In genomic region chr1:28247603-28248272, GRCh38 we compare ENCODE assay signal across 8 cellular contexts. TPM values are rescaled to one million over a fixed set of nuclear protein-coding genes. Genes with fewer than 3 reads are reported as not detected.
A peak's percentile ranks its signal among the peaks of the same experiment; 100 is the strongest.
DNase-seq lines count a peak whose midpoint lies in the region; ATAC-seq, FAIRE-seq and TF ChIP-seq lines count a peak whose summit lies in the region.

No MANE protein-coding gene starts in this region.

- H3K36me3 ChIP-seq in Caco-2 (ENCODE audit: control insufficient read depth, insufficient read depth, low read length): no peaks in the 10 kb centered on the region
- no peaks in the 10 kb centered on the region for H3K36me3 ChIP-seq in H1 (ENCODE audit: control insufficient read depth in 2 of 4, insufficient read depth in 4 of 4, low read length in 3 of 4)

- H4K91ac ChIP-seq in H1 (replicated peaks; ENCODE audit: insufficient read length, low read length): no peak overlapping the region

- no peaks in the 10 kb centered on the region for H4K20me1 ChIP-seq in H1 (replicated peaks in 1 of 2; ENCODE audit: control insufficient read depth in 1 of 2, insufficient read depth in 2 of 2, low read length in 2 of 2)

- H2BK120ac ChIP-seq in H1 (replicated peaks; ENCODE audit: low read depth, low read length): peak overlapping the region; percentile 34

- H3K9me3 Mint-ChIP-seq in Caco-2 (ENCODE audit: unreplicated experiment) (no peaks in the 10 kb centered on the region), osteocyte (ENCODE audit: unreplicated experiment) (no peaks in the 10 kb centered on the region)

- no peaks in the 10 kb centered on the region for H3K79me2 ChIP-seq in H1 (ENCODE audit: control insufficient read depth in 1 of 2, insufficient read depth in 2 of 2, low read length in 2 of 2)

- H3K36me3 Mint-ChIP-seq in Caco-2 (ENCODE audit: insufficient read depth, unreplicated experiment) (peaks cover 6% of the 10 kb centered on the region), osteocyte (ENCODE audit: unreplicated experiment) (no peaks in the 10 kb centered on the region)

- H2AFZ ChIP-seq in H1 (ENCODE audit: low read length): peak overlapping the region; percentile 93

- CTCF ChIA-PET in Caco-2 (lab: Charles Lee) (interaction anchor here (0.5 to 2.0 kb wide), 12 partner anchors 10 to 355 kb away, joined by 3 to 21 read pairs (median 5); partner anchors contain the start of genes ATP5IF1, MED18 and SESN2), H1 (lab: Charles Lee; ENCODE audit: partially characterized antibody) (interaction anchor here (0.7 to 5.0 kb wide), 27 partner anchors 11 to 1133 kb away, joined by 3 to 61 read pairs (median 6); partner anchors contain the start of genes ATP5IF1, MED18 and SESN2)

- H3K9ac ChIP-seq in H1 (replicated peaks in 1 of 4; ENCODE audit: extremely low read depth in 1 of 4, low read depth in 3 of 4, low read length in 3 of 4): no peak overlapping the region

- H3K9me3 ChIP-seq in Caco-2: no peaks in the 10 kb centered on the region
- H3K9me3 ChIP-seq in H1 (ENCODE audit: insufficient read depth in 2 of 2, low read depth in 1 of 2, low read length in 1 of 2): no peaks in the 10 kb centered on the region

- H3K27ac ChIP-seq in H1 (ENCODE audit: low read depth, low read length): peak overlapping the region; percentile 18; the same call in 1 of the 2 replicates

- DNase-seq in Caco-2 (no peak), OCI-M2 (lab: John Stamatoyannopoulos, UW; ENCODE audit: unreplicated experiment) (peak; percentile 71), H1 (ENCODE audit: low read depth in 1 of 2, low spot score in 2 of 2) (no peak), osteocyte (ENCODE audit: extremely low spot score, unreplicated experiment) (no peak), head of caudate nucleus (no peak), AG20443 (ENCODE audit: low spot score) (no peak)

- no peak overlapping the region for H3K14ac ChIP-seq in H1 (ENCODE audit: insufficient read length)

- FAIRE-seq in H1 (lab: Jason Lieb, UNC): no peak

- H3K4me3 Mint-ChIP-seq in Caco-2 (ENCODE audit: unreplicated experiment) (peak overlapping the region; percentile 73), osteocyte (ENCODE audit: unreplicated experiment) (peak overlapping the region; percentile 62)

- 0 out of 2 replicates have a peak overlapping the region, but pooled peaks have one; percentile 31 for H4K8ac ChIP-seq in H1 (ENCODE audit: extremely low read depth, insufficient read depth, low read length)

- peak overlapping the region; percentile 24; the same call in 1 of the 2 replicates for H3K18ac ChIP-seq in H1 (ENCODE audit: extremely low read depth, low read length)

- no peak overlapping the region for H3K56ac ChIP-seq in H1 (replicated peaks; ENCODE audit: insufficient read length, low read depth, low read length)

- intact Hi-C loops in Caco-2 (cut with micrococcal nuclease; ENCODE audit: unreplicated experiment): loop anchor here (1.0 to 5.0 kb wide), 2 partner anchors 121 to 265 kb away; no protein-coding TSS in a partner anchor
- intact Hi-C loops in head of caudate nucleus (cut with DNase I): loop anchor here (5.0 kb wide), 2 partner anchors 80 to 260 kb away; partner anchors contain the start of genes MED18 and RCC1

- H3K4me1 Mint-ChIP-seq in Caco-2 (ENCODE audit: low read depth, unreplicated experiment) (peaks cover 39% of the 10 kb centered on the region), osteocyte (ENCODE audit: unreplicated experiment) (peaks cover 28% of the 10 kb centered on the region)

- 82% methylated on average over 11 of the region's 11 CpGs; no CpG with 5 or more reads in 1 of the 2 experiments for WGBS in H1 (ENCODE audit: extremely low coverage in 1 of 2, insufficient coverage in 1 of 2, insufficient read length in 1 of 2, insufficient replicate concordance in 2 of 2, low coverage in 1 of 2, low lambda C conversion rate in 2 of 2, missing lambda C conversion rate in 1 of 2), 2 experiments

- BruUV-seq in Caco-2 (replicated peaks; lab: Mats Ljungman, UMichigan): no TSS peak

- H3K4me1 ChIP-seq in Caco-2 (peaks cover 11% of the 10 kb centered on the region), H1 (replicated peaks in 1 of 4; ENCODE audit: control insufficient read depth in 3 of 4, insufficient read depth in 4 of 4, low read length in 3 of 4) (peaks cover 6 to 19% (median 10%) of the 10 kb centered on the region in 4 experiments; a peak in 6 of 7 replicates)

- no peak overlapping the region for H2BK15ac ChIP-seq in H1 (ENCODE audit: low read length)

- POLR2A ChIA-PET in Caco-2 (lab: Charles Lee): interaction anchor here (2.0 kb wide), 1 partner anchor 12 kb away, joined by 9 read pairs; the partner anchor contains the start of gene ATP5IF1
- POLR2A ChIA-PET in H1 (lab: Charles Lee; ENCODE audit: partially characterized antibody): interaction anchor here (0.9 to 12.3 kb wide), 16 partner anchors 12 to 334 kb away, joined by 3 to 296 read pairs (median 8); partner anchors contain the start of genes ATP5IF1, EYA3, MED18 and PHACTR4

- H3K27me3 ChIP-seq in Caco-2 (replicated peaks; ENCODE audit: control insufficient read depth, insufficient read depth, low read length): no peaks in the 10 kb centered on the region
- H3K27me3 ChIP-seq in H1 (replicated peaks in 1 of 4; ENCODE audit: control insufficient read depth in 3 of 4, extremely low read depth in 1 of 4, insufficient read depth in 3 of 4, low read length in 3 of 4): no peaks in the 10 kb centered on the region

- H3K4ac ChIP-seq in H1 (replicated peaks; ENCODE audit: insufficient read length, low read depth, low read length): no peak overlapping the region

- H3K4me2 ChIP-seq in H1 (ENCODE audit: insufficient read depth in 1 of 2, low read depth in 2 of 2, low read length in 2 of 2): peak overlapping the region; percentile 49 to 54

- no peak for ATAC-seq in HG02588 (IDR thresholded peaks at IDR 0.05; ENCODE audit: unreplicated experiment)
- ATAC-seq in GM18520 (IDR thresholded peaks at IDR 0.05; ENCODE audit: unreplicated experiment): no peak

- H3K4me3 ChIP-seq in Caco-2 (ENCODE audit: low read depth, low read length) (no peak overlapping the region), H1 (ENCODE audit: extremely low read depth in 1 of 4, insufficient read depth in 2 of 4, low read depth in 3 of 4, low read length in 4 of 4) (peak overlapping the region in 3 of 4 experiments; percentile 17 to 47 (median 32); a peak in 4 of 8 replicates)

- no peak for TF ChIP-seq POLR2A in H1 (IDR thresholded peaks at IDR 0.05; ENCODE audit: control extremely low read depth in 1 of 2, low read depth in 2 of 2, low read length in 2 of 2)

- H2BK20ac ChIP-seq in H1 (ENCODE audit: low read length): peak overlapping the region; percentile 64; the same call in 1 of the 2 replicates

- H2AK5ac ChIP-seq in H1 (ENCODE audit: low read depth, low read length): no peak overlapping the region

- no peaks in the 10 kb centered on the region for H3K23me2 ChIP-seq in H1 (ENCODE audit: low read depth, low read length)

- H3K27me3 Mint-ChIP-seq in Caco-2 (ENCODE audit: insufficient read depth, unreplicated experiment): no peaks in the 10 kb centered on the region
- no peaks in the 10 kb centered on the region for H3K27me3 Mint-ChIP-seq in osteocyte (ENCODE audit: unreplicated experiment)

- no peak overlapping the region for H4K5ac ChIP-seq in H1 (ENCODE audit: insufficient read length, low read depth, low read length)

- H2BK12ac ChIP-seq in H1 (ENCODE audit: low read depth, low read length): peak overlapping the region; percentile 85; the same call in 1 of the 2 replicates

- no peak for TF ChIP-seq EP300 in H1 (IDR thresholded peaks at IDR 0.05; ENCODE audit: borderline replicate concordance in 1 of 2, low read depth in 2 of 2, low read length in 2 of 2)

- no peak overlapping the region for H3K23ac ChIP-seq in H1 (ENCODE audit: insufficient read length)

- TF ChIP-seq CTCF in Caco-2 (IDR thresholded peaks at IDR 0.05; ENCODE audit: insufficient read depth in 1 of 2, low read depth in 1 of 2, low read length in 1 of 2, severe bottlenecking in 1 of 2, unreplicated experiment in 1 of 2) (no peak), H1 (IDR thresholded peaks at IDR 0.05; ENCODE audit: control extremely low read depth in 1 of 3, insufficient read depth in 1 of 3, low read depth in 1 of 3, low read length in 3 of 3) (no peak), osteocyte (IDR thresholded peaks at IDR 0.05) (no peak)

- 0 out of 2 replicates have a peak overlapping the region, but pooled peaks have one; percentile 57 for H2BK5ac ChIP-seq in H1 (ENCODE audit: low read depth, low read length)

- H3K27ac Mint-ChIP-seq in Caco-2 (ENCODE audit: unreplicated experiment) (peak overlapping the region; percentile 98), osteocyte (ENCODE audit: unreplicated experiment) (peak overlapping the region; percentile 78)

- no peaks in the 10 kb centered on the region for H3K79me1 ChIP-seq in H1 (ENCODE audit: low read depth, low read length)

- TF ChIP-seq RAD21 in H1 (IDR thresholded peaks at IDR 0.05 in 1 of 2, conservative IDR thresholded peaks at IDR 0.05 in 1 of 2; ENCODE audit: low read depth in 2 of 2, low read length in 2 of 2): no peak

RNA-seq across cellular contexts. Expression of gene SESN2, which starts 11.6 kb away (rescaled TPM):
- total RNA-seq in Caco-2 (2022): 33.2 and 34.5 TPM in 2 replicates
- total RNA-seq in H1 (2021; fragmentation: NEBNext Ultra II Directional; extraction: Animal tissue kit (Norgen Biotek cat#: 25700)): 22.6 and 25.1 TPM in 2 replicates
- polyA plus RNA-seq in H1 (2011; rRNA removed): 33.0 and 54.4 TPM in 2 replicates
- polyA plus RNA-seq in H1 (2011; cell fraction: cytosol; rRNA removed): 37.0 TPM
- polyA plus RNA-seq in H1 (2011; cell fraction: nucleus; rRNA removed): 57.7 TPM
- polyA plus RNA-seq in H1 (2012, experiment 1 of 2): 21.4 to 30.0 TPM (median 25.6 TPM) in 4 replicates
- polyA plus RNA-seq in H1 (2012, experiment 2 of 2): 37.1 TPM
- 20.7 TPM for polyA plus RNA-seq in H1 (2013, experiment 1 of 2)
- 19.6 TPM for polyA plus RNA-seq in H1 (2013, experiment 2 of 2)
- 35.6 and 41.8 TPM in 2 replicates for polyA minus RNA-seq in H1 (2011; rRNA and poly(A)+ RNA removed)
- polyA minus RNA-seq in H1 (2011; cell fraction: cytosol; rRNA and poly(A)+ RNA removed): 33.8 TPM
- 23.1 TPM for polyA minus RNA-seq in H1 (2011; cell fraction: nucleus; rRNA and poly(A)+ RNA removed)
- 31.8 and 32.1 TPM in 2 replicates for total RNA-seq in osteocyte

RNA-seq across cellular contexts. Expression of gene ATP5IF1, which starts 11.8 kb away (rescaled TPM):
- total RNA-seq in Caco-2 (2022) (126 and 130 TPM in 2 replicates), osteocyte (112 and 113 TPM in 2 replicates)
- total RNA-seq in H1 (2021; fragmentation: NEBNext Ultra II Directional; extraction: Animal tissue kit (Norgen Biotek cat#: 25700)): 198 and 202 TPM in 2 replicates
- polyA plus RNA-seq in H1 (2011; rRNA removed): 242 and 292 TPM in 2 replicates
- 541 TPM for polyA plus RNA-seq in H1 (2011; cell fraction: cytosol; rRNA removed)
- polyA plus RNA-seq in H1 (2011; cell fraction: nucleus; rRNA removed): 149 TPM
- polyA plus RNA-seq in H1 (2012, experiment 1 of 2): 353 to 427 TPM (median 404 TPM) in 4 replicates
- polyA plus RNA-seq in H1 (2012, experiment 2 of 2): 148 TPM
- polyA plus RNA-seq in H1 (2013, experiment 1 of 2): 547 TPM
- polyA plus RNA-seq in H1 (2013, experiment 2 of 2): 580 TPM
- 16.3 and 22.7 TPM in 2 replicates for polyA minus RNA-seq in H1 (2011; rRNA and poly(A)+ RNA removed)
- polyA minus RNA-seq in H1 (2011; cell fraction: cytosol; rRNA and poly(A)+ RNA removed): 88.7 TPM
- 56.0 TPM for polyA minus RNA-seq in H1 (2011; cell fraction: nucleus; rRNA and poly(A)+ RNA removed)

RNA-seq across cellular contexts. Expression of gene DNAJC8, which starts 14.9 kb away (rescaled TPM):
- total RNA-seq in Caco-2 (2022) (67.3 and 69.4 TPM in 2 replicates), osteocyte (92.2 and 93.0 TPM in 2 replicates)
- total RNA-seq in H1 (2021; fragmentation: NEBNext Ultra II Directional; extraction: Animal tissue kit (Norgen Biotek cat#: 25700)): 129 and 134 TPM in 2 replicates
- 74.1 and 116 TPM in 2 replicates for polyA plus RNA-seq in H1 (2011; rRNA removed)
- 105 TPM for polyA plus RNA-seq in H1 (2011; cell fraction: cytosol; rRNA removed)
- 44.7 TPM for polyA plus RNA-seq in H1 (2011; cell fraction: nucleus; rRNA removed)
- polyA plus RNA-seq in H1 (2012, experiment 1 of 2): 116 to 133 TPM (median 119 TPM) in 4 replicates
- polyA plus RNA-seq in H1 (2012, experiment 2 of 2): 116 TPM
- polyA plus RNA-seq in H1 (2013, experiment 1 of 2): 155 TPM
- polyA plus RNA-seq in H1 (2013, experiment 2 of 2): 156 TPM
- 31.2 and 38.8 TPM in 2 replicates for polyA minus RNA-seq in H1 (2011; rRNA and poly(A)+ RNA removed)
- 19.2 TPM for polyA minus RNA-seq in H1 (2011; cell fraction: cytosol; rRNA and poly(A)+ RNA removed)
- polyA minus RNA-seq in H1 (2011; cell fraction: nucleus; rRNA and poly(A)+ RNA removed): 23.8 TPM
